Comparison of ENCODE assay signal across 8 cellular contexts in the genomic region with DNA sequence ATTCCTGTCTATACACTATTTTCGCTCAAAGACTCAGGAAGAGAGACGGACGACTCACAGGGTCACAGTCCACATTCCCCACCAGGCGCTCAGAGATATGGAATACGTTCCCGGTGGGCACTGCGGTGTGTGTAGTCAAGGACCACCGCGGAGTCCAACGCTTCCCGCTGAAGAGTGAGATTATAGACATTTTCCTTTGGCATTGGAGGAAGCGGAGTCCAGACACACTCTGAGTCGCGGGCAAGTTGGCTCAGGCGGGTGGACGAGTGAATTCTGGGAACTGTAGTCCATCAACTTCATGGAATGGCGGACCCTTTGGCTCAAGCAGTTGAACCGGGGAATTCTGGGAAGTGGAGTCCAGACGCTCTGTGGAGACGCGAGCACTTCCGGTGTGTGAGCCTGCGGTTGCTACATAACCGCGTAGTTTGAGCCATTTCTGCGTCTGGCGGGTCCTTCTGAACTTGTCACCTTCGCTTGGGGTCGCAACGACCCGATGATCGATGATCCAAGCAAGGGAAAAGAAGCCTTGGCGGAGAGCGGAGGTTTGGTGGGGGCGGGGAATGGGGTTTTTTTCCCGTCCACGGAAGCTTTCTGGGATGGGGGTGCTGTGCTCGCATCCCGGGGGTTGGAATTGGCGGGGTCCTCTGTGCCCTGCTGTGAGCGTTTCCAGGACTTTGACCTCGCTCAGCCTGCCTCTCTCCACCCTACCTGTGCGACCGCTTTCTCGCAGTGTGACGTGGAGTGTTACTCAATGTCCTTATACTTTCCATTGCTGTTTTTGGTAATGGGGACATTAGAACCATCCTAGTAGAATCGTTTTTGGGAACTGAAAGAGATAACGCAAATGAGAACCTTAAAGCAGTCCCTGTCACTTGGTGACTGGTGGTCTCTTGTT. TPM values are rescaled to one million over a fixed set of nuclear protein-coding genes. Genes with fewer than 3 reads are reported as not detected.
DNase-seq lines count a peak whose midpoint lies in the region; ATAC-seq and TF ChIP-seq lines count a peak whose summit lies in the region.

TSS of gene ZNF230 (plus strand) at position 392 of the 895 bp plus-strand sequence. CDS start 4,122 bp downstream, outside the sequence.

- H3K27me3 ChIP-seq in liver (ENCODE audit: control insufficient read depth in 4 of 4, insufficient read depth in 4 of 4, low read length in 3 of 4): no peaks in the 10 kb centered on the region

- H3K9ac ChIP-seq in liver (ENCODE audit: low read depth in 1 of 2, low read length in 2 of 2): peak within 1 kb of the TSS; percentile 70 to 78

- peak within 1 kb of the TSS; percentile 60 to 97 (median 92) for H3K4me3 ChIP-seq in liver (ENCODE audit: low read depth in 1 of 3, low read length in 3 of 3)

- DNase-seq in CD14-positive monocyte (ENCODE audit: low spot score) (peak; percentile 93), NCI-H526 treated with DMSO at 0.1 percent for 48 hours (lab: John Stamatoyannopoulos, UW) (peak; percentile 95), dermis microvascular lymphatic vessel endothelial cell (ENCODE audit: low read depth in 2 of 2) (peak; percentile 89 to 97)
- DNase-seq in activated CD4-positive, alpha-beta T cell treated with anti-CD3 and anti-CD28 coated beads, Interleukin-2, amount 50 U/mL, for 4 hours: peak; percentile 76
- peak; percentile 73 for DNase-seq in stimulated activated CD4-positive, alpha-beta T cell treated with anti-CD3 and anti-CD28 coated beads, Interleukin-4, amount 100 ng/mL, for 1 hour

- intact Hi-C loops in CD14-positive monocyte (cut with micrococcal nuclease): loop anchor here (2.0 to 10.0 kb wide), 7 partner anchors 22 to 209 kb away; partner anchors contain the start of genes ZNF224 (in 2 of the 2), ZNF45 (in 2 of the 2), ZNF222 (in 1 of the 2) and ZNF225 (in 1 of the 2)

- TF ChIP-seq CTCF in CD14-positive monocyte (IDR thresholded peaks at IDR 0.05) (no peak), liver (IDR thresholded peaks at IDR 0.05; ENCODE audit: low read depth, low read length, missing input control) (no peak)

- TF ChIP-seq RAD21 in liver (IDR thresholded peaks at IDR 0.05): peak; percentile 37 to 44

- ATAC-seq in GM19351 (IDR thresholded peaks at IDR 0.05; ENCODE audit: unreplicated experiment) (peak; percentile 88), HG03520 (IDR thresholded peaks at IDR 0.05; ENCODE audit: unreplicated experiment) (peak; percentile 80)

- peaks cover 0 to 4% (median 2%) of the 10 kb centered on the region in 3 donors for H3K27me3 Mint-ChIP-seq in CD14-positive monocyte (ENCODE audit: low read depth in 3 of 3)

- peaks cover 5 to 16% (median 13%) of the 10 kb centered on the region in 4 donors for H3K4me1 ChIP-seq in liver (ENCODE audit: control insufficient read depth in 4 of 4, insufficient read depth in 4 of 4, low read length in 3 of 4)

- H3K27ac Mint-ChIP-seq in CD14-positive monocyte: peak within 1 kb of the TSS; percentile 93 to 99 (median 96)

- peaks cover 0 to 15% (median 12%) of the 10 kb centered on the region in 4 donors for H3K36me3 ChIP-seq in liver (ENCODE audit: control insufficient read depth in 4 of 4, insufficient read depth in 3 of 4, low read depth in 1 of 4, low read length in 3 of 4)

- peak within 1 kb of the TSS; percentile 96 to 99 for H3K4me3 Mint-ChIP-seq in CD14-positive monocyte

- WGBS in liver: under 1% methylated on average over 48 of the region's 48 CpGs

- peaks cover 16 to 17% of the 10 kb centered on the region in 2 donors for H3K36me3 Mint-ChIP-seq in CD14-positive monocyte

- peaks cover 27 to 71% (median 40%) of the 10 kb centered on the region in 7 donors for H3K9me3 Mint-ChIP-seq in CD14-positive monocyte

- H3K4me1 Mint-ChIP-seq in CD14-positive monocyte: peaks cover 31% of the 10 kb centered on the region

- H3K27ac ChIP-seq in liver (ENCODE audit: low read depth in 1 of 2, low read length in 2 of 2): peak within 1 kb of the TSS; percentile 58 to 84

- H3K9me3 ChIP-seq in liver (ENCODE audit: control insufficient read depth in 4 of 4, low read length in 3 of 4): peaks cover 14 to 35% (median 25%) of the 10 kb centered on the region in 4 donors

TF ChIP-seq in liver, 16 proteins besides CTCF, POLR2A, EP300 and RAD21:
- TF ChIP-seq HNF4G (IDR thresholded peaks at IDR 0.05) (no peak), ATF3 (IDR thresholded peaks at IDR 0.05) (no peak), RXRA (IDR thresholded peaks at IDR 0.05) (no peak), YY1 (IDR thresholded peaks at IDR 0.05) (peak; percentile 99), SP1 (IDR thresholded peaks at IDR 0.05) (peak; percentile 57), ZBTB33 (IDR thresholded peaks at IDR 0.05) (peak; percentile 96), FOXA1 (IDR thresholded peaks at IDR 0.05) (no peak), MAX (IDR thresholded peaks at IDR 0.05) (peak; percentile 60), HNF4A (conservative IDR thresholded peaks at IDR 0.05) (peak; percentile 35 to 62), JUND (IDR thresholded peaks at IDR 0.05) (peak in 1 of 2 donors; percentile 32), TAF1 (conservative IDR thresholded peaks at IDR 0.05) (peak; percentile 20), EGR1 (IDR thresholded peaks at IDR 0.05; ENCODE audit: low read depth in 2 of 2) (peak in 1 of 2 donors; percentile 59), NR2F2 (IDR thresholded peaks at IDR 0.05) (peak; percentile 8), FOXA2 (IDR thresholded peaks at IDR 0.05) (no peak), GABPA (IDR thresholded peaks at IDR 0.05 in 1 of 2, conservative IDR thresholded peaks at IDR 0.05 in 1 of 2) (peak; percentile 83 to 97)
- TF ChIP-seq, protein P1, sequence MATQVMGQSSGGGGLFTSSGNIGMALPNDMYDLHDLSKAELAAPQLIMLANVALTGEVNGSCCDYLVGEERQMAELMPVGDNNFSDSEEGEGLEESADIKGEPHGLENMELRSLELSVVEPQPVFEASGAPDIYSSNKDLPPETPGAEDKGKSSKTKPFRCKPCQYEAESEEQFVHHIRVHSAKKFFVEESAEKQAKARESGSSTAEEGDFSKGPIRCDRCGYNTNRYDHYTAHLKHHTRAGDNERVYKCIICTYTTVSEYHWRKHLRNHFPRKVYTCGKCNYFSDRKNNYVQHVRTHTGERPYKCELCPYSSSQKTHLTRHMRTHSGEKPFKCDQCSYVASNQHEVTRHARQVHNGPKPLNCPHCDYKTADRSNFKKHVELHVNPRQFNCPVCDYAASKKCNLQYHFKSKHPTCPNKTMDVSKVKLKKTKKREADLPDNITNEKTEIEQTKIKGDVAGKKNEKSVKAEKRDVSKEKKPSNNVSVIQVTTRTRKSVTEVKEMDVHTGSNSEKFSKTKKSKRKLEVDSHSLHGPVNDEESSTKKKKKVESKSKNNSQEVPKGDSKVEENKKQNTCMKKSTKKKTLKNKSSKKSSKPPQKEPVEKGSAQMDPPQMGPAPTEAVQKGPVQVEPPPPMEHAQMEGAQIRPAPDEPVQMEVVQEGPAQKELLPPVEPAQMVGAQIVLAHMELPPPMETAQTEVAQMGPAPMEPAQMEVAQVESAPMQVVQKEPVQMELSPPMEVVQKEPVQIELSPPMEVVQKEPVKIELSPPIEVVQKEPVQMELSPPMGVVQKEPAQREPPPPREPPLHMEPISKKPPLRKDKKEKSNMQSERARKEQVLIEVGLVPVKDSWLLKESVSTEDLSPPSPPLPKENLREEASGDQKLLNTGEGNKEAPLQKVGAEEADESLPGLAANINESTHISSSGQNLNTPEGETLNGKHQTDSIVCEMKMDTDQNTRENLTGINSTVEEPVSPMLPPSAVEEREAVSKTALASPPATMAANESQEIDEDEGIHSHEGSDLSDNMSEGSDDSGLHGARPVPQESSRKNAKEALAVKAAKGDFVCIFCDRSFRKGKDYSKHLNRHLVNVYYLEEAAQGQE (IDR thresholded peaks at IDR 0.05): peak; percentile 56

RNA-seq across cellular contexts. Expression of gene ZNF230, which starts in this region (rescaled TPM):
- 1 to 10 TPM; 1.0 to 1.3 TPM for polyA plus RNA-seq in CD14-positive monocyte
- 2.2 and 2.9 TPM in 2 replicates for total RNA-seq in dermis microvascular lymphatic vessel endothelial cell
- total RNA-seq in liver: 1 to 10 TPM; 2.1 to 4.3 TPM
- 1 to 10 TPM; 1.3 to 1.5 TPM for polyA plus RNA-seq in liver

Comparison
In these comparisons a context has a peak if more than half of its experiments do, and no peak if none do; other contexts are left out.
1. Peak in every context shown above with its lines: DNase-seq, ATAC-seq, H3K4me3 ChIP-seq and H3K27ac ChIP-seq.